30 cellular contexts compared by ENCODE assay signal in genomic region chr1:4661595-4661917, GRCh38. TPM values are rescaled to one million over a fixed set of nuclear protein-coding genes. Genes with fewer than 3 reads are reported as not detected.
"Had no signal": no experiment of that assay in that cellular context is flagged by ENCODE, and none has a peak within 500 bp of the region (broad histone marks: within the 10 kb centered on the region; RNA-seq: fewer than 3 reads in every experiment).

No MANE protein-coding gene starts in this region.

- H3K4me3 ChIP-seq: coronary artery, esophagus squamous epithelium, gastroesophageal sphincter, heart right ventricle had no signal

- H3K4me3 Mint-ChIP-seq: activated B cell treated with CpG ODN at 0.5 μM for 24 hours; activated CD4-positive, alpha-beta memory T cell treated with anti-CD3 and anti-CD28 coated beads, Interleukin-2, amount 10 ng/mL, durations not matched to agents 7 days and 5 days; activated naive CD4-positive, alpha-beta T cell treated with anti-CD3 and anti-CD28 coated beads, Interleukin-2, amount 10 ng/mL, durations not matched to agents 7 days and 5 days; activated naive CD8-positive, alpha-beta T cell treated with anti-CD3 and anti-CD28 coated beads, Interleukin-2, amount 10 ng/mL, durations not matched to agents 7 days and 5 days; activated T-cell treated with anti-CD3 and anti-CD28 coated beads, Interleukin-2, amount 50 U/mL, for 24 hours; activated T-cell treated with anti-CD3 and anti-CD28 coated beads, Interleukin-2, amount 50 U/mL, for 72 hours; central memory CD8-positive, alpha-beta T cell; dendritic cell treated with granulocyte-macrophage colony-stimulating factor and Interleukin-4, amounts not matched to agents 40 ng/mL and 50 ng/mL, for 4 days; effector memory CD8-positive, alpha-beta T cell; T-cell; T-helper 1 cell treated with Interleukin-12 subunit alpha and Interleukin-12 subunit beta and Interleukin-4 antibody, amounts not matched to agents 30 μg/mL and 1 μg/mL, for 36 hours had no signal

- H3K9me3 Mint-ChIP-seq: activated B cell treated with CpG ODN at 0.5 μM for 24 hours; activated CD4-positive, alpha-beta memory T cell treated with anti-CD3 and anti-CD28 coated beads, Interleukin-2, amount 10 ng/mL, durations not matched to agents 7 days and 5 days; activated naive CD4-positive, alpha-beta T cell treated with anti-CD3 and anti-CD28 coated beads, Interleukin-2, amount 10 ng/mL, durations not matched to agents 7 days and 5 days; activated naive CD4-positive, alpha-beta T cell treated with anti-CD3 and anti-CD28 coated beads, Interleukin-2, amount 50 U/mL, for 72 hours; activated naive CD8-positive, alpha-beta T cell treated with anti-CD3 and anti-CD28 coated beads, Interleukin-2, amount 10 ng/mL, durations not matched to agents 7 days and 5 days; activated T-cell treated with anti-CD3 and anti-CD28 coated beads, Interleukin-2, amount 50 U/mL, for 24 hours; central memory CD8-positive, alpha-beta T cell; dendritic cell treated with granulocyte-macrophage colony-stimulating factor and Interleukin-4, amounts not matched to agents 40 ng/mL and 50 ng/mL, for 4 days; effector memory CD8-positive, alpha-beta T cell; T-cell; T-helper 1 cell treated with Interleukin-12 subunit alpha and Interleukin-12 subunit beta and Interleukin-4 antibody, amounts not matched to agents 30 μg/mL and 1 μg/mL, for 36 hours had no signal

- H3K36me3 Mint-ChIP-seq: activated naive CD4-positive, alpha-beta T cell treated with anti-CD3 and anti-CD28 coated beads, Interleukin-2, amount 10 ng/mL, durations not matched to agents 7 days and 5 days; activated naive CD8-positive, alpha-beta T cell treated with anti-CD3 and anti-CD28 coated beads, Interleukin-2, amount 10 ng/mL, durations not matched to agents 7 days and 5 days; T-cell had no signal

- ATAC-seq: activated CD4-positive, CD25-positive, alpha-beta regulatory T cell treated with anti-CD3 and anti-CD28 coated beads, Interleukin-2, amount 50 U/mL, for 24 hours; activated naive CD4-positive, alpha-beta T cell treated with anti-CD3 and anti-CD28 coated beads, Interleukin-2, amount 50 U/mL, for 72 hours; activated T-cell treated with anti-CD3 and anti-CD28 coated beads, Interleukin-2, amount 50 U/mL, for 72 hours; effector memory CD8-positive, alpha-beta T cell; gastroesophageal sphincter; heart right ventricle had no signal

- H3K27ac Mint-ChIP-seq: activated B cell treated with CpG ODN at 0.5 μM for 24 hours; activated CD4-positive, alpha-beta memory T cell treated with anti-CD3 and anti-CD28 coated beads, Interleukin-2, amount 10 ng/mL, durations not matched to agents 7 days and 5 days; activated naive CD4-positive, alpha-beta T cell treated with anti-CD3 and anti-CD28 coated beads, Interleukin-2, amount 10 ng/mL, durations not matched to agents 7 days and 5 days; activated naive CD4-positive, alpha-beta T cell treated with anti-CD3 and anti-CD28 coated beads, Interleukin-2, amount 50 U/mL, for 72 hours; activated naive CD8-positive, alpha-beta T cell treated with anti-CD3 and anti-CD28 coated beads, Interleukin-2, amount 10 ng/mL, durations not matched to agents 7 days and 5 days; activated T-cell treated with anti-CD3 and anti-CD28 coated beads, Interleukin-2, amount 50 U/mL, for 24 hours; activated T-cell treated with anti-CD3 and anti-CD28 coated beads, Interleukin-2, amount 50 U/mL, for 72 hours; dendritic cell treated with granulocyte-macrophage colony-stimulating factor and Interleukin-4, amounts not matched to agents 40 ng/mL and 50 ng/mL, for 4 days; effector memory CD8-positive, alpha-beta T cell; T-cell; T-helper 1 cell treated with Interleukin-12 subunit alpha and Interleukin-12 subunit beta and Interleukin-4 antibody, amounts not matched to agents 30 μg/mL and 1 μg/mL, for 36 hours had no signal

- H3K27ac ChIP-seq: brain microvascular endothelial cell, coronary artery, esophagus squamous epithelium, gastroesophageal sphincter, heart right ventricle, WERI-Rb-1 had no signal

- H3K4me1 Mint-ChIP-seq: activated B cell treated with CpG ODN at 0.5 μM for 24 hours; central memory CD8-positive, alpha-beta T cell had no signal

- DNase-seq: activated B cell treated with CpG ODN at 0.5 μM for 24 hours; activated CD4-positive, alpha-beta memory T cell treated with anti-CD3 and anti-CD28 coated beads, Interleukin-2, amount 10 ng/mL, durations not matched to agents 7 days and 5 days; activated CD4-positive, alpha-beta T cell treated with anti-CD3 and anti-CD28 coated beads for 48 hours; activated CD8-positive, alpha-beta memory T cell treated with anti-CD3 and anti-CD28 coated beads, Interleukin-2, amount 50 U/mL, for 48 hours; activated gamma-delta T cell; activated naive CD4-positive, alpha-beta T cell; activated naive CD4-positive, alpha-beta T cell treated with anti-CD3 and anti-CD28 coated beads, Interleukin-2, amount 10 ng/mL, durations not matched to agents 7 days and 5 days; activated naive CD8-positive, alpha-beta T cell treated with anti-CD3 and anti-CD28 coated beads, Interleukin-2, amount 10 ng/mL, durations not matched to agents 7 days and 5 days; activated T-cell treated with anti-CD3 and anti-CD28 coated beads for 4 hours; activated T-cell treated with anti-CD3 and anti-CD28 coated beads, Interleukin-2, amount 50 U/mL, for 24 hours; activated T-cell treated with anti-CD3 and anti-CD28 coated beads, Interleukin-2, amount 50 U/mL, for 72 hours; anterior cingulate cortex; brain microvascular endothelial cell; effector CD4-positive, alpha-beta T cell; effector memory CD8-positive, alpha-beta T cell; erythroblast; esophagus squamous epithelium; foreskin melanocyte; heart right ventricle; T-cell; T1000 had no signal

- H3K9me3 ChIP-seq: esophagus squamous epithelium, gastroesophageal sphincter, heart right ventricle had no signal

- H3K36me3 ChIP-seq: brain microvascular endothelial cell, esophagus squamous epithelium, gastroesophageal sphincter, heart right ventricle, WERI-Rb-1 had no signal

RNA-seq across cellular contexts. Expression of gene AJAP1, which starts 7.1 kb away (rescaled TPM):
- total RNA-seq: activated B cell treated with CpG ODN at 0.5 μM for 24 hours; activated CD4-positive, alpha-beta memory T cell treated with anti-CD3 and anti-CD28 coated beads, Interleukin-2, amount 10 ng/mL, durations not matched to agents 7 days and 5 days; activated naive CD8-positive, alpha-beta T cell treated with anti-CD3 and anti-CD28 coated beads, Interleukin-2, amount 10 ng/mL, durations not matched to agents 7 days and 5 days; fibroblast of lung had no signal
